In the genomic region with DNA sequence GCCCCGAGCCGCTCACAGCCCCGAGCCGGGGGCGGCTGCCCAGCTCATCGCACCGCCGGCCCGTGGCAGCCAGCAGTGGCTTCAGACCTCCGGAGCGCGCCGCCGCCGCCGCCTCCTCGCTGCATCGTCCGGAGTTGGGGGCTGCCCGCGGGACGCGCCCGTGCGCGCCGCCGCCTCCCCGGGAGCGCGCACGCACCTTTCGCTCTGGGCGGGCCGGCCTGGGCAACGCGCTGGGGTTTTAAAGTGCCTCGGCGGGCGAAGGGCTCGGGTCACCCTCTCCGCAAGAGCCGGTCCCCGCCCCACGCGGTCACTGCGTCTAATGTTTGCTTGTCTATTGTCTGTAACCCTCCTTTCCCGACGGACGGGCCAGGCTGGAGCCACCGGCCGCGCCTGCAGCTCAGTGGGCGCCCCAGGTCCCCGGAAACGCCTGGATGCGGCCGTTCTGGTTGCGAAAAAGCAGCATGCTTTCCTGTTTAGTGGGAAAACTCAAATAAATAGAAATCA, we compare ENCODE assay signal across 8 cellular contexts. TPM values are rescaled to one million over a fixed set of nuclear protein-coding genes. Genes with fewer than 3 reads are reported as not detected.
A peak's percentile ranks its signal among the peaks of the same experiment; 100 is the strongest.
DNase-seq lines count a peak whose midpoint lies in the region; ATAC-seq, FAIRE-seq and TF ChIP-seq lines count a peak whose summit lies in the region.

A gene (minus strand): TSS at position 143 of the 504 bp plus-strand sequence. CDS start 205 bp downstream, outside the sequence.

- H3K4me2 ChIP-seq in KMS-11, result peak within 1 kb of the TSS; percentile 97

- intact Hi-C loops in natural killer cell (cut with micrococcal nuclease), result loop anchor here (5.0 kb wide), 1 partner anchor 42 kb away; no protein-coding TSS in a partner anchor

- H3K27me3 ChIP-seq in KMS-11 (ENCODE audit: insufficient read depth, low read depth), result peaks cover 9% of the 10 kb centered on the region; the same call in 1 of the 2 replicates

- H3K4me1 Mint-ChIP-seq in activated T-helper 17 cell treated with anti-CD3 and anti-CD28 coated beads, Interleukin-2, amount 50 U/mL, for 72 hours, result peaks cover 22% of the 10 kb centered on the region
- peaks cover 34 to 36% of the 10 kb centered on the region in 2 donors for H3K4me1 Mint-ChIP-seq in natural killer cell

- peak within 1 kb of the TSS; percentile 84 for H3K27ac Mint-ChIP-seq in activated T-helper 17 cell treated with anti-CD3 and anti-CD28 coated beads, Interleukin-2, amount 50 U/mL, for 72 hours
- H3K27ac Mint-ChIP-seq in natural killer cell, result peak within 1 kb of the TSS; percentile 90 to 94

- H3K27ac ChIP-seq in KMS-11, result no peak within 1 kb of the TSS; the same call in 1 of the 2 replicates

- DNase-seq in DMS79 (lab: John Stamatoyannopoulos, UW) (peak; percentile 54), RCC 7860 (ENCODE audit: low spot score) (peak; percentile 67), fibroblast of mammary gland (ENCODE audit: low read depth) (peak; percentile 57), natural killer cell (peak; percentile 78)
- DNase-seq in stimulated activated naive CD4-positive, alpha-beta T cell treated with Interleukin-2 at 50 U/mL for 16 hours (lab: John Stamatoyannopoulos, UW), result peak; percentile 70

- H3K36me3 Mint-ChIP-seq in activated T-helper 17 cell treated with anti-CD3 and anti-CD28 coated beads, Interleukin-2, amount 50 U/mL, for 72 hours (ENCODE audit: low read depth), result no peaks in the 10 kb centered on the region
- H3K36me3 Mint-ChIP-seq in natural killer cell, result no peaks in the 10 kb centered on the region

- H3K36me3 ChIP-seq in KMS-11 (ENCODE audit: insufficient read depth), result no peaks in the 10 kb centered on the region

- H3K9me3 Mint-ChIP-seq in activated T-helper 17 cell treated with anti-CD3 and anti-CD28 coated beads, Interleukin-2, amount 50 U/mL, for 72 hours, result no peaks in the 10 kb centered on the region
- no peaks in the 10 kb centered on the region for H3K9me3 Mint-ChIP-seq in natural killer cell

- no peak for FAIRE-seq in RCC 7860 (lab: Jason Lieb, UNC)

- no peaks in the 10 kb centered on the region for H4K20me1 ChIP-seq in KMS-11 (ENCODE audit: insufficient read depth)

- peaks cover 24% of the 10 kb centered on the region; the same call in 1 of the 2 replicates for H3K79me2 ChIP-seq in KMS-11 (ENCODE audit: insufficient read depth, low read depth)

- H3K4me1 ChIP-seq in KMS-11 (ENCODE audit: low read depth, poor library complexity, severe bottlenecking), result peaks cover 49% of the 10 kb centered on the region

- peaks cover 3% of the 10 kb centered on the region for H3K27me3 Mint-ChIP-seq in activated T-helper 17 cell treated with anti-CD3 and anti-CD28 coated beads, Interleukin-2, amount 50 U/mL, for 72 hours
- H3K27me3 Mint-ChIP-seq in natural killer cell (ENCODE audit: low read depth in 2 of 2), result peaks cover 9 to 15% of the 10 kb centered on the region in 2 donors

- peak within 1 kb of the TSS; percentile 96 for H2AFZ ChIP-seq in KMS-11 (ENCODE audit: low read depth)

- H3K4me3 Mint-ChIP-seq in activated T-helper 17 cell treated with anti-CD3 and anti-CD28 coated beads, Interleukin-2, amount 50 U/mL, for 72 hours, result peak within 1 kb of the TSS; percentile 87
- H3K4me3 Mint-ChIP-seq in natural killer cell, result peak within 1 kb of the TSS; percentile 98

- peak within 1 kb of the TSS; percentile 49; the same call in 1 of the 2 replicates for H3K9ac ChIP-seq in KMS-11

- H3K4me3 ChIP-seq in KMS-11 (IDR thresholded peaks at IDR 0.05; ENCODE audit: insufficient read depth, low read depth, low read length) (peak within 1 kb of the TSS; percentile 81), fibroblast of mammary gland (ENCODE audit: control insufficient read depth, low read depth, low read length) (peak within 1 kb of the TSS; percentile 75)

- no peak for TF ChIP-seq CTCF in KMS-11 (conservative IDR thresholded peaks at IDR 0.05; ENCODE audit: low read depth, low read length)
- no peak for TF ChIP-seq CTCF in fibroblast of mammary gland (conservative IDR thresholded peaks at IDR 0.05; ENCODE audit: control insufficient read depth, insufficient read depth, low read depth, low read length)
- no peak for TF ChIP-seq CTCF in natural killer cell (IDR thresholded peaks at IDR 0.05)

- ATAC-seq in GM21737 (IDR thresholded peaks at IDR 0.05; ENCODE audit: unreplicated experiment), result peak; percentile 73
- ATAC-seq in activated T-helper 17 cell treated with anti-CD3 and anti-CD28 coated beads, Interleukin-2, amount 50 U/mL, for 72 hours (replicated peaks), result peak; percentile 81
- ATAC-seq in natural killer cell, result peak; percentile 83 to 96 (median 87)

RNA-seq across cellular contexts. Expression of the gene that starts here (rescaled TPM):
- 10 to 100 TPM in 1 of 2 donors, 1 to 10 TPM in 1; 8.6 to 18.1 TPM for total RNA-seq in activated T-helper 17 cell treated with anti-CD3 and anti-CD28 coated beads, Interleukin-2, amount 50 U/mL, for 72 hours
- total RNA-seq in natural killer cell, result 10 to 100 TPM; 56.7 to 69.5 (median 56.8) TPM
